Comparison of ENCODE assay signal across 9 cellular contexts in genomic region chr3:28915711-28916481, GRCh38.
DNase-seq lines count a peak whose midpoint lies in the region; ATAC-seq lines count a peak whose summit lies in the region.
"Had no signal": no experiment of that assay in that cellular context is flagged by ENCODE, and none has a peak within 500 bp of the region (broad histone marks: within the 10 kb centered on the region; RNA-seq: fewer than 3 reads in every experiment).

No MANE protein-coding gene starts in this region.

- H3K27ac ChIP-seq in muscle layer of duodenum (ENCODE audit: low read length), result peak overlapping the region; percentile 37
- H3K27ac ChIP-seq: neutrophil had no signal

- DNase-seq in GM03348 (ENCODE audit: low spot score) (peak; percentile 6), NCI-H1048 (lab: John Stamatoyannopoulos, UW) (peak; percentile 79), dedifferentiated amniotic fluid mesenchymal stem cell (ENCODE audit: extremely low spot score) (peak; percentile 23), GOT3 (lab: John Stamatoyannopoulos, UW) (no peak)

- no peaks in the 10 kb centered on the region for H3K36me3 ChIP-seq in muscle layer of duodenum (ENCODE audit: control insufficient read depth in 1 of 2, insufficient read depth in 2 of 2, low read length in 2 of 2)
- H3K36me3 ChIP-seq: neutrophil had no signal

- ATAC-seq in GM19328 (IDR thresholded peaks at IDR 0.05; ENCODE audit: unreplicated experiment), result no peak
- ATAC-seq in GM19397 (IDR thresholded peaks at IDR 0.05; ENCODE audit: unreplicated experiment), result no peak
- no peak for ATAC-seq in HG03457 (IDR thresholded peaks at IDR 0.05; ENCODE audit: unreplicated experiment)

- H3K9me3 ChIP-seq in muscle layer of duodenum (ENCODE audit: control insufficient read depth in 1 of 2, low read length in 2 of 2), result no peaks in the 10 kb centered on the region
- H3K9me3 ChIP-seq: neutrophil had no signal

- H3K4me3 ChIP-seq in muscle layer of duodenum (ENCODE audit: low read depth in 1 of 2, low read length in 2 of 2), result peak overlapping the region; percentile 21 to 60

- peaks cover 0 to 11% of the 10 kb centered on the region in 2 donors for H3K4me1 ChIP-seq in muscle layer of duodenum (ENCODE audit: control insufficient read depth in 1 of 2, insufficient read depth in 2 of 2, low read length in 2 of 2)

- H3K27me3 ChIP-seq in muscle layer of duodenum (ENCODE audit: low read depth, low read length), result no peaks in the 10 kb centered on the region
- H3K27me3 ChIP-seq: neutrophil had no signal
